Comparison of ENCODE assay signal across 7 cellular contexts in the genomic region with DNA sequence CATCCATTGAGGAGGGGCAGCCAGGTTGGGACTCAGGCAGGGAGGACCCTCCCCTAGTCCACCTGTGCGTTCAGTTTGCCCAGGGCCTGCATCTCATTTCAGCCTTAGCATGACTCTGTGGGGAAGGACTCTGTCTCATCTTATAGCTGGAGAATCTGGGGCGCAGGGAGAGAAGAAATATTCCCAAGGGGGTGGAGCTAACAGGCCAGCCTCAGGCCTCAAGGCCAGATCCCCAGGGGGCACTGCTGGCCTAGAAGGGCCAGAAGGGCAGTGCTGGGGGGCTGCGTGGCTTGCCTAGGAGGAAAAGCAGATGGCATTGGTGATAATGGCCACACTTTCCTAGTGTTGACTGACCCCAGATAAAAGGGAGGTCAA. TPM values are rescaled to one million over a fixed set of nuclear protein-coding genes. Genes with fewer than 3 reads are reported as not detected.
DNase-seq lines count a peak whose midpoint lies in the region; ATAC-seq and TF ChIP-seq lines count a peak whose summit lies in the region.

No MANE protein-coding gene starts in this region.

- in situ Hi-C loops in astrocyte of the cerebellum (cut with HindIII; ENCODE audit: low sequenced_read_pairs) = no loop called here

- H3K36me3 ChIP-seq in HUES64 (ENCODE audit: insufficient read depth, low read length) (peaks cover 94% of the 10 kb centered on the region), subcutaneous abdominal adipose tissue (ENCODE audit: control insufficient read depth in 5 of 5, insufficient read depth in 5 of 5, low read length in 5 of 5) (peaks cover 2 to 94% (median 91%) of the 10 kb centered on the region in 5 donors)

- H3K4me1 ChIP-seq in HUES64 (ENCODE audit: insufficient read depth, low read length) (peaks cover 44% of the 10 kb centered on the region), subcutaneous abdominal adipose tissue (ENCODE audit: control insufficient read depth in 5 of 5, insufficient read depth in 5 of 5, low read length in 5 of 5) (peaks cover 36 to 100% (median 97%) of the 10 kb centered on the region in 5 donors)

- TF ChIP-seq CTCF in astrocyte of the cerebellum (IDR thresholded peaks at IDR 0.05; ENCODE audit: low read depth, low read length, missing control alignments) = peak; percentile 2

- no peak for ATAC-seq in GM19452 (IDR thresholded peaks at IDR 0.05; ENCODE audit: unreplicated experiment)
- no peak for ATAC-seq in GM19463 (IDR thresholded peaks at IDR 0.05; ENCODE audit: unreplicated experiment)
- ATAC-seq in HG02759 (IDR thresholded peaks at IDR 0.05; ENCODE audit: unreplicated experiment) = no peak

- H3K9ac ChIP-seq in HUES64 (ENCODE audit: low read depth, low read length) (peak overlapping the region; percentile 81), subcutaneous abdominal adipose tissue (ENCODE audit: low read length in 5 of 5) (peak overlapping the region in 4 of 5 donors; percentile 49 to 70 (median 54))

- H3K27me3 ChIP-seq in HUES64 (ENCODE audit: insufficient read depth, low read length) = no peaks in the 10 kb centered on the region
- H3K27me3 ChIP-seq in layer of hippocampus (ENCODE audit: control insufficient read depth, insufficient read depth, low read length) = no peaks in the 10 kb centered on the region
- no peaks in the 10 kb centered on the region for H3K27me3 ChIP-seq in subcutaneous abdominal adipose tissue (ENCODE audit: control insufficient read depth in 5 of 5, insufficient read depth in 4 of 5, low read length in 5 of 5)

- WGBS in HUES64 = 73% methylated on average over 3 of the region's 3 CpGs

- H3K27ac ChIP-seq in HUES64 (ENCODE audit: low read depth, low read length) = peak overlapping the region; percentile 94
- peak overlapping the region; percentile 98 for H3K27ac ChIP-seq in layer of hippocampus (ENCODE audit: low read depth, low read length)
- peak overlapping the region; percentile 98 for H3K27ac ChIP-seq in subcutaneous abdominal adipose tissue (ENCODE audit: low read depth, low read length)

- no peak for DNase-seq in astrocyte of the cerebellum (ENCODE audit: low read depth)

- H3K4me3 ChIP-seq in HUES64 (ENCODE audit: low read length) (no peak overlapping the region; the same call in 1 of the 2 replicates), astrocyte of the cerebellum (ENCODE audit: low read depth, low read length) (no peak overlapping the region), subcutaneous abdominal adipose tissue (ENCODE audit: low read depth in 1 of 5, low read length in 5 of 5) (peak overlapping the region; percentile 17 to 53 (median 38))

- H3K9me3 ChIP-seq in HUES64 (ENCODE audit: insufficient read depth, low read depth, low read length) = no peaks in the 10 kb centered on the region
- H3K9me3 ChIP-seq in subcutaneous abdominal adipose tissue (ENCODE audit: control insufficient read depth in 5 of 5, low read length in 5 of 5) = no peaks in the 10 kb centered on the region

RNA-seq across cellular contexts. Expression of a gene that starts 10.9 kb away (rescaled TPM):
- 32.8 TPM for polyA plus RNA-seq in HUES64 (2013, experiment 1 of 2)
- 42.5 TPM for polyA plus RNA-seq in HUES64 (2013, experiment 2 of 2)

Comparison
In these comparisons a context has a peak if more than half of its experiments do, and no peak if none do; other contexts are left out.
1. H3K4me3 ChIP-seq: peak in subcutaneous abdominal adipose tissue (5 of 5); none in HUES64 (single experiment) and astrocyte of the cerebellum (single experiment).
2. Peak in every context shown above with its lines, with median percentiles within 50 percentile points of each other: H3K27ac ChIP-seq.